9 cellular contexts compared by ENCODE assay signal in genomic region chrX:13646154-13646549, GRCh38. TPM values are rescaled to one million over a fixed set of nuclear protein-coding genes. Genes with fewer than 3 reads are reported as not detected.
DNase-seq lines count a peak whose midpoint lies in the region; ATAC-seq and TF ChIP-seq lines count a peak whose summit lies in the region.
"Had no signal": no experiment of that assay in that cellular context is flagged by ENCODE, and none has a peak within 500 bp of the region (broad histone marks: within the 10 kb centered on the region; RNA-seq: fewer than 3 reads in every experiment).

No MANE protein-coding gene starts in this region.

- no peak for ATAC-seq in activated naive CD8-positive, alpha-beta T cell treated with anti-CD3 and anti-CD28 coated beads, Interleukin-2, amount 50 U/mL, for 24 hours
- ATAC-seq in left cardiac atrium = peak; percentile 68 to 74
- no peak for ATAC-seq in HG03280 (IDR thresholded peaks at IDR 0.05; ENCODE audit: unreplicated experiment)
- ATAC-seq in GM21390 (IDR thresholded peaks at IDR 0.05; ENCODE audit: unreplicated experiment) = no peak
- ATAC-seq: naive thymus-derived CD4-positive, alpha-beta T cell had no signal

- no peak overlapping the region for H3K27ac Mint-ChIP-seq in activated naive CD8-positive, alpha-beta T cell treated with anti-CD3 and anti-CD28 coated beads, Interleukin-2, amount 50 U/mL, for 24 hours

- H3K4me3 ChIP-seq in retinal pigment epithelial cell (ENCODE audit: low read length) = no peak overlapping the region

- peaks cover 12% of the 10 kb centered on the region for H3K4me1 Mint-ChIP-seq in activated naive CD8-positive, alpha-beta T cell treated with anti-CD3 and anti-CD28 coated beads, Interleukin-2, amount 50 U/mL, for 24 hours

- TF ChIP-seq CTCF in retinal pigment epithelial cell (conservative IDR thresholded peaks at IDR 0.05; ENCODE audit: low read depth, low read length) = peak; percentile 88

- H3K27me3 Mint-ChIP-seq in activated naive CD8-positive, alpha-beta T cell treated with anti-CD3 and anti-CD28 coated beads, Interleukin-2, amount 50 U/mL, for 24 hours = no peaks in the 10 kb centered on the region
- H3K27me3 Mint-ChIP-seq: naive thymus-derived CD4-positive, alpha-beta T cell had no signal

- H3K4me3 Mint-ChIP-seq in activated naive CD8-positive, alpha-beta T cell treated with anti-CD3 and anti-CD28 coated beads, Interleukin-2, amount 50 U/mL, for 24 hours = no peak overlapping the region
- H3K4me3 Mint-ChIP-seq: naive thymus-derived CD4-positive, alpha-beta T cell had no signal

- H3K9me3 Mint-ChIP-seq in activated naive CD8-positive, alpha-beta T cell treated with anti-CD3 and anti-CD28 coated beads, Interleukin-2, amount 50 U/mL, for 24 hours = no peaks in the 10 kb centered on the region
- H3K9me3 Mint-ChIP-seq: naive thymus-derived CD4-positive, alpha-beta T cell had no signal

- intact Hi-C loops in left cardiac atrium (cut with DNase I) = loop anchor here (2.0 to 5.0 kb wide), 2 partner anchors 137 to 139 kb away; no protein-coding TSS in a partner anchor

- DNase-seq in CD1c-positive myeloid dendritic cell (ENCODE audit: extremely low spot score) = peak; percentile 20
- peak; percentile 67 for DNase-seq in H4 (ENCODE audit: low spot score)
- DNase-seq in NCI-H774 (lab: John Stamatoyannopoulos, UW) = peak; percentile 13
- DNase-seq in activated naive CD8-positive, alpha-beta T cell treated with anti-CD3 and anti-CD28 coated beads, Interleukin-2, amount 50 U/mL, for 24 hours = peak; percentile 35
- DNase-seq in left cardiac atrium = peak; percentile 66
- DNase-seq in retinal pigment epithelial cell (ENCODE audit: low read depth) = no peak

- H3K36me3 Mint-ChIP-seq in activated naive CD8-positive, alpha-beta T cell treated with anti-CD3 and anti-CD28 coated beads, Interleukin-2, amount 50 U/mL, for 24 hours (ENCODE audit: low read depth) = no peaks in the 10 kb centered on the region
- H3K36me3 Mint-ChIP-seq: naive thymus-derived CD4-positive, alpha-beta T cell had no signal

RNA-seq across cellular contexts. Expression of gene TCEANC, which starts 6.8 kb away (rescaled TPM):
- 3.5 and 4.4 TPM in 2 replicates for total RNA-seq in H4 (2014; rRNA removed; shearing (Covaris generic))
- 1 to 10 TPM; 2.9 to 5.4 TPM for total RNA-seq in left cardiac atrium

RNA-seq across cellular contexts. Expression of gene RAB9A, which starts 42.8 kb away (rescaled TPM):
- 131 and 159 TPM in 2 replicates for total RNA-seq in H4 (2014; rRNA removed; shearing (Covaris generic))
- total RNA-seq in left cardiac atrium = 10 to 100 TPM; 21.4 to 25.2 TPM

Comparison
In these comparisons a context has a peak if more than half of its experiments do, and no peak if none do; other contexts are left out.
1. ATAC-seq: peak in left cardiac atrium (2 of 2); none in activated naive CD8-positive, alpha-beta T cell treated with anti-CD3 and anti-CD28 coated beads, Interleukin-2, amount 50 U/mL, for 24 hours (single experiment), HG03280 (single experiment) and GM21390 (single experiment).